8 cellular contexts compared by ENCODE assay signal in genomic region chr6:137233561-137234504, GRCh38. TPM values are rescaled to one million over a fixed set of nuclear protein-coding genes. Genes with fewer than 3 reads are reported as not detected.
A peak's percentile ranks its signal among the peaks of the same experiment; 100 is the strongest.
DNase-seq lines count a peak whose midpoint lies in the region; ATAC-seq, FAIRE-seq and TF ChIP-seq lines count a peak whose summit lies in the region.

No MANE protein-coding gene starts in this region.

- H3K36me3 Mint-ChIP-seq in CD14-positive monocyte (peaks cover 2 to 6% of the 10 kb centered on the region in 2 donors), glutamatergic neuron (ENCODE audit: unreplicated experiment) (no peaks in the 10 kb centered on the region)

- DNase-seq in CD14-positive monocyte (ENCODE audit: low spot score) (peak; percentile 61), astrocyte of the spinal cord (ENCODE audit: low read depth, low spot score) (peak; percentile 80), HepG2 (ENCODE audit: low spot score) (peak; percentile 58), aorta (no peak), glutamatergic neuron (no peak)

- in situ Hi-C loops in astrocyte of the spinal cord (cut with HindIII; ENCODE audit: low sequenced_read_pairs) (no loop called here), HepG2 (cut with HindIII; ENCODE audit: extremely low pct_ligation_motif_present, low pct_unique_long_range_greater_than_20kb) (no loop called here)

- FAIRE-seq in HepG2 (lab: Jason Lieb, UNC): no peak

- H3K4me2 ChIP-seq in Loucy (ENCODE audit: low read depth, low read length, poor library complexity, severe bottlenecking) (peak overlapping the region; percentile 70), HepG2 (ENCODE audit: low read depth, low read length) (peak overlapping the region; percentile 4; the same call in 1 of the 2 replicates)

- H3K27me3 ChIP-seq in Loucy (ENCODE audit: insufficient read depth, low read length, poor library complexity, severe bottlenecking) (no peaks in the 10 kb centered on the region), HepG2 (ENCODE audit: control insufficient read depth in 1 of 2, insufficient read depth in 2 of 2, low read length in 2 of 2) (no peaks in the 10 kb centered on the region), aorta (ENCODE audit: control insufficient read depth in 1 of 2, insufficient read depth in 2 of 2, low read length in 1 of 2) (no peaks in the 10 kb centered on the region)

- H3K27ac ChIP-seq in HepG2 (ENCODE audit: extremely low read length, insufficient read depth, low read length) (no peak overlapping the region), aorta (ENCODE audit: low read depth in 1 of 2, low read length in 2 of 2) (no peak overlapping the region)

- intact Hi-C loops in CD14-positive monocyte (cut with micrococcal nuclease) (loop anchor here in 1 of 2 donors (5.0 to 10.0 kb wide), 2 partner anchors 77 to 449 kb away; no protein-coding TSS in a partner anchor), HepG2 (cut with micrococcal nuclease; ENCODE audit: unreplicated experiment) (no loop called here), aorta (cut with DNase I) (no loop called here)

- H3K9ac ChIP-seq in Loucy (ENCODE audit: low read depth, low read length, poor library complexity, severe bottlenecking) (no peak overlapping the region), HepG2 (ENCODE audit: insufficient read depth, low read depth, low read length) (no peak overlapping the region)

- TF ChIP-seq RAD21 in HepG2 (CRISPR knock-in tag; IDR thresholded peaks at IDR 0.05): no peak

- H4K20me1 ChIP-seq in Loucy (ENCODE audit: insufficient read depth, low read length, poor library complexity, severe bottlenecking): no peaks in the 10 kb centered on the region
- no peaks in the 10 kb centered on the region for H4K20me1 ChIP-seq in HepG2 (ENCODE audit: insufficient read depth, low read length)

- peaks cover 34% of the 10 kb centered on the region for H3K4me1 ChIP-seq in Loucy (ENCODE audit: insufficient read depth, low read length, poor library complexity, severe bottlenecking)
- H3K4me1 ChIP-seq in HepG2 (ENCODE audit: insufficient read depth, low read length): peaks cover 35% of the 10 kb centered on the region
- peaks cover 0 to 7% of the 10 kb centered on the region in 2 donors for H3K4me1 ChIP-seq in aorta (ENCODE audit: control insufficient read depth in 1 of 2, insufficient read depth in 2 of 2, low read length in 2 of 2)

- no peak for TF ChIP-seq POLR2A in HepG2 (IDR thresholded peaks at IDR 0.05; ENCODE audit: insufficient read depth in 1 of 2, low read depth in 2 of 2, low read length in 2 of 2)

- H3K4me1 Mint-ChIP-seq in CD14-positive monocyte (peaks cover 85% of the 10 kb centered on the region), glutamatergic neuron (ENCODE audit: low read depth, unreplicated experiment) (no peaks in the 10 kb centered on the region)

- CTCF ChIA-PET in HepG2 (lab: Yijun Ruan, JAX; ENCODE audit: low intra/inter-chr PET ratio, low total read pairs): no interaction called here

- H3K36me3 ChIP-seq in Loucy (ENCODE audit: insufficient read depth, low read length) (no peaks in the 10 kb centered on the region), HepG2 (replicated peaks in 1 of 2; ENCODE audit: control insufficient read depth in 1 of 2, insufficient read depth in 2 of 2, low read length in 2 of 2) (no peaks in the 10 kb centered on the region), aorta (ENCODE audit: control insufficient read depth in 1 of 2, insufficient read depth in 2 of 2, low read length in 1 of 2) (no peaks in the 10 kb centered on the region)

- H3K4me3 Mint-ChIP-seq in CD14-positive monocyte (peak overlapping the region; percentile 1 to 69), glutamatergic neuron (ENCODE audit: unreplicated experiment) (no peak overlapping the region)

- no peaks in the 10 kb centered on the region for H3K79me2 ChIP-seq in Loucy (ENCODE audit: insufficient read depth, low read length)
- no peaks in the 10 kb centered on the region for H3K79me2 ChIP-seq in HepG2 (ENCODE audit: insufficient read depth, low read length)

- H2AFZ ChIP-seq in Loucy (ENCODE audit: low read length) (peak overlapping the region; percentile 54), HepG2 (ENCODE audit: low read length) (peak overlapping the region; percentile 38)

- 59% methylated on average over 5 of the region's 5 CpGs for WGBS in HepG2 (ENCODE audit: low lambda C conversion rate)
- WGBS in aorta, 2 donors: 41% methylated on average over 5 of the region's 5 CpGs

- H3K9me3 ChIP-seq in Loucy (ENCODE audit: insufficient read depth, low read depth, low read length) (no peaks in the 10 kb centered on the region; the same call in 1 of the 2 replicates), HepG2 (ENCODE audit: low read length) (no peaks in the 10 kb centered on the region), aorta (ENCODE audit: control insufficient read depth, low read length) (no peaks in the 10 kb centered on the region)

- H3F3A ChIP-seq in Loucy (ENCODE audit: low read depth): peaks cover 4% of the 10 kb centered on the region; the same call in 1 of the 2 replicates

- TF ChIP-seq CTCF in CD14-positive monocyte (IDR thresholded peaks at IDR 0.05) (no peak), Loucy (conservative IDR thresholded peaks at IDR 0.05; ENCODE audit: low read length) (no peak), astrocyte of the spinal cord (IDR thresholded peaks at IDR 0.05; ENCODE audit: low read depth, low read length) (no peak), HepG2 (CRISPR knock-in tag; IDR thresholded peaks at IDR 0.05) (no peak), glutamatergic neuron (IDR thresholded peaks at IDR 0.05; ENCODE audit: partially characterized antibody, unreplicated experiment) (no peak)

- H3K27me3 Mint-ChIP-seq in CD14-positive monocyte (ENCODE audit: low read depth in 3 of 3) (no peaks in the 10 kb centered on the region), glutamatergic neuron (ENCODE audit: unreplicated experiment) (peaks cover 2% of the 10 kb centered on the region)

- no peak for TF ChIP-seq EP300 in HepG2 (IDR thresholded peaks at IDR 0.05; ENCODE audit: low read depth in 2 of 2, low read length in 2 of 2)
- TF ChIP-seq EP300 in HepG2 (CRISPR knock-in tag; IDR thresholded peaks at IDR 0.05; ENCODE audit: borderline replicate concordance): no peak

- H3K9me2 ChIP-seq in Loucy (replicated peaks; ENCODE audit: low read depth, low read length): no peaks in the 10 kb centered on the region

- H3K4me3 ChIP-seq in Loucy (ENCODE audit: low read length, poor library complexity, severe bottlenecking) (peak overlapping the region; percentile 48), astrocyte of the spinal cord (ENCODE audit: low read depth, low read length) (no peak overlapping the region), HepG2 (replicated peaks in 1 of 3; ENCODE audit: insufficient read depth in 1 of 3, low read depth in 2 of 3, low read length in 3 of 3) (no peak overlapping the region), aorta (ENCODE audit: low read length in 2 of 2) (no peak overlapping the region)

- no TSS peak for BruUV-seq in HepG2 (replicated peaks; lab: Mats Ljungman, UMichigan)

- POLR2A ChIA-PET in HepG2 (lab: Yijun Ruan, JAX): interaction anchor here (1.0 kb wide), 1 partner anchor 8 kb away, joined by 3 read pairs; no protein-coding TSS in a partner anchor

- H3K9me3 Mint-ChIP-seq in CD14-positive monocyte: peaks cover 0 to 7% (median 3%) of the 10 kb centered on the region in 7 donors
- no peaks in the 10 kb centered on the region for H3K9me3 Mint-ChIP-seq in glutamatergic neuron (ENCODE audit: unreplicated experiment)

- no peak for ATAC-seq in HepG2
- ATAC-seq in aorta (ENCODE audit: low FRiP score): peak; percentile 67
- no peak for ATAC-seq in HG03108 (IDR thresholded peaks at IDR 0.05; ENCODE audit: unreplicated experiment)
- no peak for ATAC-seq in GM21737 (IDR thresholded peaks at IDR 0.05; ENCODE audit: unreplicated experiment)

- H3K27ac Mint-ChIP-seq in CD14-positive monocyte (peak overlapping the region; percentile 93 to 98 (median 97)), glutamatergic neuron (ENCODE audit: unreplicated experiment) (no peak overlapping the region)

TF ChIP-seq in HepG2, 621 proteins besides CTCF, POLR2A, EP300 and RAD21 (continues in another document):
- TF ChIP-seq ELF3 (CRISPR knock-in tag; IDR thresholded peaks at IDR 0.05) (peak; percentile 36; the same call in 1 of the 2 replicates), NFYB (CRISPR knock-in tag; IDR thresholded peaks at IDR 0.05) (no peak), KDM2A (CRISPR knock-in tag; IDR thresholded peaks at IDR 0.05; ENCODE audit: borderline replicate concordance, low read depth) (no peak), ZNF615 (CRISPR knock-in tag; IDR thresholded peaks at IDR 0.05; ENCODE audit: borderline replicate concordance) (0 out of 2 replicates have a peak, but pooled peaks have one; percentile 28), FOSL2 (CRISPR knock-in tag; IDR thresholded peaks at IDR 0.05) (peak; percentile 69), HDAC6 (IDR thresholded peaks at IDR 0.05; ENCODE audit: low read depth, low read length) (no peak), NFE2L2 (IDR thresholded peaks at IDR 0.05; ENCODE audit: low read length) (peak; percentile 67; the same call in 1 of the 2 replicates)

RNA-seq across cellular contexts. Expression of gene IFNGR1, which starts 14.6 kb away (rescaled TPM):
- polyA plus RNA-seq in CD14-positive monocyte (100 to 1,000 TPM; 364 to 372 TPM), HepG2 (2011; rRNA removed) (71.6 and 87.8 TPM in 2 replicates), aorta (10 to 100 TPM; 46.1 to 59.5 TPM)
- total RNA-seq in HepG2 (2016; rRNA removed; fragmentation: Illumina TruSeq; extraction: Trizol) (48.9 and 82.8 TPM in 2 replicates), aorta (10 to 100 TPM; 64.4 to 82.8 TPM), glutamatergic neuron (ENCODE audit: unreplicated experiment) (36.4 TPM)
- total RNA-seq in HepG2 (2016; cell fraction: cytosol; rRNA removed; fragmentation: Illumina TruSeq; extraction: Trizol; ENCODE audit: low read depth): 8.4 and 9.4 TPM in 2 replicates
- 45.8 and 85.1 TPM in 2 replicates for total RNA-seq in HepG2 (2016; cell fraction: insoluble cytoplasmic fraction; rRNA removed; fragmentation: Illumina TruSeq; extraction: Trizol)
- total RNA-seq in HepG2 (2016; cell fraction: membrane; rRNA removed; fragmentation: Illumina TruSeq; extraction: Trizol): 20.8 and 24.3 TPM in 2 replicates
- 88.6 and 101 TPM in 2 replicates for total RNA-seq in HepG2 (2016; cell fraction: nucleus; rRNA removed; fragmentation: Illumina TruSeq; extraction: Trizol)
- polyA plus RNA-seq in HepG2 (2011; cell fraction: cytosol; rRNA removed): 34.2 and 50.3 TPM in 2 replicates
- 31.2 and 32.5 TPM in 2 replicates for polyA plus RNA-seq in HepG2 (2011; cell fraction: nucleus; rRNA removed)
- polyA plus RNA-seq in HepG2 (2012): 50.2 and 52.0 TPM in 2 replicates
- 4.8 and 5.5 TPM in 2 replicates for polyA plus RNA-seq in HepG2 (2016; cell fraction: cytosol; fragmentation: Illumina TruSeq; extraction: Trizol; ENCODE audit: low read depth)
- polyA plus RNA-seq in HepG2 (2016; cell fraction: insoluble cytoplasmic fraction; fragmentation: Illumina TruSeq; extraction: Trizol; ENCODE audit: low read depth): 37.4 and 39.7 TPM in 2 replicates
- polyA plus RNA-seq in HepG2 (2016; cell fraction: membrane; fragmentation: Illumina TruSeq; extraction: Trizol; ENCODE audit: low read depth): 10.2 and 10.4 TPM in 2 replicates
- 112 and 116 TPM in 2 replicates for polyA plus RNA-seq in HepG2 (2016; cell fraction: nucleus; fragmentation: Illumina TruSeq; extraction: Trizol; ENCODE audit: insufficient read depth, low read depth)
- 37.9 and 170 TPM in 2 replicates for polyA minus RNA-seq in HepG2 (2011; rRNA and poly(A)+ RNA removed; ENCODE audit: low replicate concordance)
- polyA minus RNA-seq in HepG2 (2011; cell fraction: cytosol; rRNA and poly(A)+ RNA removed): 54.0 and 55.4 TPM in 2 replicates
- polyA minus RNA-seq in HepG2 (2011; cell fraction: nucleus; rRNA and poly(A)+ RNA removed): 95.2 and 116 TPM in 2 replicates

Comparison
In these comparisons a context has a peak if more than half of its experiments do, and no peak if none do; other contexts are left out.
1. DNase-seq: peak in CD14-positive monocyte (single experiment), astrocyte of the spinal cord (single experiment) and HepG2 (single experiment); none in aorta (0 of 2) and glutamatergic neuron (single experiment).